Comparison of ENCODE assay signal across 17 cellular contexts in the genomic region with DNA sequence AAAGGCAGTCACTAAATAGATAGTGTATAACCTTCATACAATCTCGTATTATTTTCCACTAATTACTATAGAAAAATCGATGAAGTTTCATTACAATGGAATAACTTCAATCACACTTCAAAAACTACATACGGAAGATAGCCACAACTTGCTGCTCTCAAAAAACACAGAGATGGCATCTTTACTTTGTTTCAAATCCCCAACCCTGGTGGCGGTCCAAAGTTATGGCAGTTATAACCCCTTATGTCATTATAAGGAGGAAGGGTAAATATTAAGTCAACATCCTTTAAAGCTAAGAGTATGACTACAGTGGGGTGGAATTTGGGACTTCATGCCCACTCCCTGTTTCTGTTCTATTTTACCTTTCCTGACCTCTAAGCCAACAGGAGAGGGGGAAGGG.
DNase-seq lines count a peak whose midpoint lies in the region; ATAC-seq, FAIRE-seq and TF ChIP-seq lines count a peak whose summit lies in the region.
"Had no signal": no experiment of that assay in that cellular context is flagged by ENCODE, and none has a peak within 500 bp of the region (broad histone marks: within the 10 kb centered on the region; RNA-seq: fewer than 3 reads in every experiment).

No MANE protein-coding gene starts in this region.

- TF ChIP-seq POLR2A in HCT116 (IDR thresholded peaks at IDR 0.05; ENCODE audit: borderline replicate concordance, extremely low read depth, insufficient read depth, insufficient read length): no peak

- no peaks in the 10 kb centered on the region for H3F3A ChIP-seq in neural progenitor cell (ENCODE audit: low read depth)

- BruUV-seq in HCT116 (replicated peaks; lab: Mats Ljungman, UMichigan): no TSS peak

- intact Hi-C loops in HCT116 (cut with micrococcal nuclease): no loop called here
- intact Hi-C loops in pancreas (cut with DNase I): no loop called here

- no peak overlapping the region for H3K27ac ChIP-seq in HCT116 (ENCODE audit: low read depth, low read length)
- no peak overlapping the region for H3K27ac ChIP-seq in neural progenitor cell
- H3K27ac ChIP-seq in pancreas: no peak overlapping the region
- H3K27ac ChIP-seq: A549, C4-2B, HL-60 had no signal

- H3K4me3 Mint-ChIP-seq in chondrocyte (ENCODE audit: unreplicated experiment) (no peak overlapping the region), neural progenitor cell (no peak overlapping the region)
- H3K4me3 Mint-ChIP-seq in activated naive CD4-positive, alpha-beta T cell treated with anti-CD3 and anti-CD28 coated beads, Interleukin-2, amount 10 ng/mL, durations not matched to agents 7 days and 5 days: no peak overlapping the region
- H3K4me3 Mint-ChIP-seq: CD4-positive, alpha-beta memory T cell had no signal

- H3K36me3 ChIP-seq in HCT116 (ENCODE audit: control insufficient read depth in 1 of 2, insufficient read depth in 2 of 2, low read length in 2 of 2): no peaks in the 10 kb centered on the region
- H3K36me3 ChIP-seq in neural progenitor cell: no peaks in the 10 kb centered on the region
- H3K36me3 ChIP-seq in pancreas: no peaks in the 10 kb centered on the region
- H3K36me3 ChIP-seq: BE2C had no signal

- CTCF ChIA-PET in HCT116 (lab: Charles Lee): no interaction called here
- CTCF ChIA-PET in activated naive CD4-positive, alpha-beta T cell treated with anti-CD3 and anti-CD28 coated beads, Interleukin-2, amount 10 ng/mL, durations not matched to agents 7 days and 5 days (lab: Charles Lee): no interaction called here

- H3K27ac Mint-ChIP-seq in chondrocyte (ENCODE audit: unreplicated experiment) (no peak overlapping the region), neural progenitor cell (no peak overlapping the region)
- no peak overlapping the region for H3K27ac Mint-ChIP-seq in activated naive CD4-positive, alpha-beta T cell treated with anti-CD3 and anti-CD28 coated beads, Interleukin-2, amount 10 ng/mL, durations not matched to agents 7 days and 5 days
- H3K27ac Mint-ChIP-seq: CD4-positive, alpha-beta memory T cell had no signal

- H3K4me3 ChIP-seq in HCT116 (replicated peaks in 1 of 2; ENCODE audit: low read depth in 1 of 2, low read length in 2 of 2) (no peak overlapping the region), neural progenitor cell (no peak overlapping the region), pancreas (no peak overlapping the region)
- H3K4me3 ChIP-seq: A549 had no signal

- H4K20me1 ChIP-seq in HCT116 (ENCODE audit: insufficient read depth) (no peaks in the 10 kb centered on the region), neural progenitor cell (ENCODE audit: low read depth) (no peaks in the 10 kb centered on the region)

- no peaks in the 10 kb centered on the region for H3K9me2 ChIP-seq in HCT116 (ENCODE audit: insufficient read depth)

- no peaks in the 10 kb centered on the region for H3K9me3 ChIP-seq in HCT116 (ENCODE audit: control insufficient read depth in 1 of 2, insufficient read depth in 1 of 2, low read depth in 1 of 2, low read length in 2 of 2)
- H3K9me3 ChIP-seq in neural progenitor cell (ENCODE audit: low read depth): no peaks in the 10 kb centered on the region
- H3K9me3 ChIP-seq in pancreas: no peaks in the 10 kb centered on the region
- H3K9me3 ChIP-seq: A549, BE2C had no signal

- no peaks in the 10 kb centered on the region for H3K79me2 ChIP-seq in HCT116 (ENCODE audit: insufficient read depth, low read length)
- no peaks in the 10 kb centered on the region for H3K79me2 ChIP-seq in neural progenitor cell (ENCODE audit: low read depth)

- POLR2A ChIA-PET in HCT116 (lab: Charles Lee): no interaction called here

- no peak overlapping the region for H3K4me2 ChIP-seq in HCT116 (ENCODE audit: low read length)
- H3K4me2 ChIP-seq in neural progenitor cell: no peak overlapping the region
- H3K4me2 ChIP-seq: A549 had no signal

- TF ChIP-seq CTCF in HCT116 (IDR thresholded peaks at IDR 0.05 in 2 of 3, conservative IDR thresholded peaks at IDR 0.05 in 1 of 3; ENCODE audit: borderline replicate concordance in 1 of 3, insufficient read depth in 1 of 3, low read depth in 2 of 3, low read length in 2 of 3) (peak in 2 of 3 experiments; percentile 28 to 31; a peak in 3 of 6 replicates), chondrocyte (IDR thresholded peaks at IDR 0.05) (peak; percentile 30), neural progenitor cell (IDR thresholded peaks at IDR 0.05) (peak; percentile 5), pancreas (IDR thresholded peaks at IDR 0.05) (no peak)

- TF ChIP-seq RAD21 in HCT116 (IDR thresholded peaks at IDR 0.05; ENCODE audit: low read depth): no peak

- H3K9ac ChIP-seq in HCT116 (ENCODE audit: low read length): no peak overlapping the region
- H3K9ac ChIP-seq in neural progenitor cell: no peak overlapping the region

- 79 to 84% methylated on average over 4 of the region's 4 CpGs for WGBS in pancreas, 2 donors

- H3K9me3 Mint-ChIP-seq in chondrocyte (ENCODE audit: low read depth) (peaks cover 2% of the 10 kb centered on the region), neural progenitor cell (peaks cover 4% of the 10 kb centered on the region)
- H3K9me3 Mint-ChIP-seq in activated naive CD4-positive, alpha-beta T cell treated with anti-CD3 and anti-CD28 coated beads, Interleukin-2, amount 10 ng/mL, durations not matched to agents 7 days and 5 days: no peaks in the 10 kb centered on the region
- H3K9me3 Mint-ChIP-seq: CD4-positive, alpha-beta memory T cell had no signal

- H2AFZ ChIP-seq in HCT116 (ENCODE audit: low read depth, low read length, poor library complexity, severe bottlenecking) (no peak overlapping the region), neural progenitor cell (replicated peaks) (no peak overlapping the region)

- H3K4me1 ChIP-seq in HCT116 (ENCODE audit: control insufficient read depth in 1 of 2, insufficient read depth in 2 of 2, low read length in 2 of 2) (no peaks in the 10 kb centered on the region), neural progenitor cell (no peaks in the 10 kb centered on the region), pancreas (peaks cover 0 to 7% (median 0%) of the 10 kb centered on the region in 3 donors)
- H3K4me1 ChIP-seq: BE2C had no signal

- DNase-seq in HCT116 (ENCODE audit: low read depth, low spot score) (no peak), chondrocyte (ENCODE audit: low spot score) (no peak), neural progenitor cell (ENCODE audit: low spot score) (no peak), pancreas (no peak)
- DNase-seq in activated naive CD4-positive, alpha-beta T cell treated with anti-CD3 and anti-CD28 coated beads, Interleukin-2, amount 10 ng/mL, durations not matched to agents 7 days and 5 days: no peak
- DNase-seq: BE2C; CD4-positive, alpha-beta memory T cell; DMS79; EL; HCEC 1CT had no signal

- peaks cover 30% of the 10 kb centered on the region for H3K4me1 Mint-ChIP-seq in chondrocyte (ENCODE audit: low read depth)
- peaks cover 13% of the 10 kb centered on the region for H3K4me1 Mint-ChIP-seq in neural progenitor cell
- H3K4me1 Mint-ChIP-seq in activated naive CD4-positive, alpha-beta T cell treated with anti-CD3 and anti-CD28 coated beads, Interleukin-2, amount 10 ng/mL, durations not matched to agents 7 days and 5 days: no peaks in the 10 kb centered on the region
- H3K4me1 Mint-ChIP-seq: CD4-positive, alpha-beta memory T cell had no signal

- no peaks in the 10 kb centered on the region for H3K27me3 ChIP-seq in HCT116 (ENCODE audit: insufficient read depth, low read length)
- H3K27me3 ChIP-seq in neural progenitor cell: no peaks in the 10 kb centered on the region
- H3K27me3 ChIP-seq in pancreas: no peaks in the 10 kb centered on the region

- ATAC-seq in HCT116 (no peak), GM18870 (IDR thresholded peaks at IDR 0.05; ENCODE audit: unreplicated experiment) (no peak), pancreas (no peak)
- ATAC-seq: A549 had no signal

- no peaks in the 10 kb centered on the region for H3K36me3 Mint-ChIP-seq in chondrocyte (ENCODE audit: low read depth)
- no peaks in the 10 kb centered on the region for H3K36me3 Mint-ChIP-seq in neural progenitor cell
- H3K36me3 Mint-ChIP-seq in activated naive CD4-positive, alpha-beta T cell treated with anti-CD3 and anti-CD28 coated beads, Interleukin-2, amount 10 ng/mL, durations not matched to agents 7 days and 5 days: no peaks in the 10 kb centered on the region
- H3K36me3 Mint-ChIP-seq: CD4-positive, alpha-beta memory T cell had no signal

- no peak for FAIRE-seq in pancreas (lab: Jason Lieb, UNC)
- FAIRE-seq: A549, G401.6, GM12891, H1 had no signal

- RAD21 ChIA-PET in HCT116 (lab: Charles Lee; ENCODE audit: low non-redundant PET in 1 of 2, low total read pairs in 2 of 2, uncharacterized antibody in 2 of 2, unreplicated experiment in 2 of 2): no interaction called here

- H3K27me3 Mint-ChIP-seq in chondrocyte (ENCODE audit: low read depth) (no peaks in the 10 kb centered on the region), neural progenitor cell (ENCODE audit: insufficient read depth, low read depth) (no peaks in the 10 kb centered on the region)
- peaks cover 19% of the 10 kb centered on the region for H3K27me3 Mint-ChIP-seq in activated naive CD4-positive, alpha-beta T cell treated with anti-CD3 and anti-CD28 coated beads, Interleukin-2, amount 10 ng/mL, durations not matched to agents 7 days and 5 days

TF ChIP-seq in HCT116, 20 proteins besides CTCF, POLR2A, EP300 and RAD21:
- no peak for TF ChIP-seq JUND (IDR thresholded peaks at IDR 0.05)
- TF ChIP-seq SP1 (IDR thresholded peaks at IDR 0.05; ENCODE audit: low read depth): no peak
- no peak for TF ChIP-seq EZH2 (IDR thresholded peaks at IDR 0.05)
- TF ChIP-seq POLR2AphosphoS5 (IDR thresholded peaks at IDR 0.05; ENCODE audit: low read depth, low read length): no peak
- TF ChIP-seq CBX3 (IDR thresholded peaks at IDR 0.05; ENCODE audit: low read depth): no peak

Comparison
In these comparisons a context has a peak if more than half of its experiments do, and no peak if none do; other contexts are left out.
1. CTCF ChIP-seq: peak in HCT116 (2 of 3), chondrocyte (single experiment) and neural progenitor cell (single experiment); none in pancreas (0 of 4).